ENCODE assay signal across 24 cellular contexts in genomic region chr1:30642391-30643120, GRCh38.
"Had no signal": no experiment of that assay in that cellular context is flagged by ENCODE, and none has a peak within 500 bp of the region (broad histone marks: within the 10 kb centered on the region; RNA-seq: fewer than 3 reads in every experiment).

No MANE protein-coding gene starts in this region.

- H3K9me3 ChIP-seq: left ventricle myocardium inferior, lower lobe of right lung, neutrophil, pancreas, right lobe of liver, thyroid gland had no signal

- H3K27ac Mint-ChIP-seq: effector memory CD8-positive, alpha-beta T cell; immature natural killer cell; natural killer cell; progenitor cell of endocrine pancreas; stimulated activated effector memory CD8-positive, alpha-beta T cell treated with anti-CD3 and anti-CD28 coated beads, Interleukin-12 subunit alpha, Interleukin-12 subunit beta, amount 100 ng/mL, for 72 hours had no signal

- H3K36me3 Mint-ChIP-seq: immature natural killer cell; natural killer cell; stimulated activated effector memory CD8-positive, alpha-beta T cell treated with anti-CD3 and anti-CD28 coated beads, Interleukin-12 subunit alpha, Interleukin-12 subunit beta, amount 100 ng/mL, for 72 hours had no signal

- H3K36me3 ChIP-seq: left ventricle myocardium inferior, lower lobe of right lung, neutrophil, pancreas, right lobe of liver, stomach, thyroid gland had no signal

- ATAC-seq: effector memory CD8-positive, alpha-beta T cell; left colon; lower lobe of right lung; natural killer cell; pancreas; right lobe of liver; stimulated activated effector memory CD8-positive, alpha-beta T cell treated with anti-CD3 and anti-CD28 coated beads, Interleukin-12 subunit alpha, Interleukin-12 subunit beta, amount 100 ng/mL, for 72 hours had no signal

- DNase-seq: cortex of kidney; effector memory CD8-positive, alpha-beta T cell; hypothalamus; immature natural killer cell; islet precursor cell; kidney glomerular epithelial cell; left colon; left ventricle myocardium inferior; lower lobe of right lung; natural killer cell; pancreas; stimulated activated CD4-positive, alpha-beta T cell treated with anti-CD3 and anti-CD28 coated beads, Interleukin-2, amount 100 ng/mL, for 24 hours; stimulated activated CD4-positive, alpha-beta T cell treated with anti-CD3 and anti-CD28 coated beads, Interleukin-4, amount 100 ng/mL, for 24 hours; stimulated activated naive CD4-positive, alpha-beta T cell treated with Interleukin-2 at 50 U/mL for 16 hours; stomach; thyroid gland; trophoblast cell had no signal

- H3K9me3 Mint-ChIP-seq: effector memory CD8-positive, alpha-beta T cell; immature natural killer cell; natural killer cell; stimulated activated effector memory CD8-positive, alpha-beta T cell treated with anti-CD3 and anti-CD28 coated beads, Interleukin-12 subunit alpha, Interleukin-12 subunit beta, amount 100 ng/mL, for 72 hours had no signal

- FAIRE-seq: frontal cortex, pancreas, urothelium cell line had no signal

- H3K4me1 Mint-ChIP-seq: immature natural killer cell; natural killer cell; stimulated activated effector memory CD8-positive, alpha-beta T cell treated with anti-CD3 and anti-CD28 coated beads, Interleukin-12 subunit alpha, Interleukin-12 subunit beta, amount 100 ng/mL, for 72 hours had no signal

- H3K4me3 ChIP-seq: left ventricle myocardium inferior, lower lobe of right lung, pancreas, right lobe of liver, smooth muscle cell, stomach, thyroid gland had no signal

- H3K4me1 ChIP-seq: lower lobe of right lung, pancreas, right lobe of liver, thyroid gland had no signal

- H3K27me3 ChIP-seq: pancreas, right lobe of liver, thyroid gland had no signal

- H3K4me3 Mint-ChIP-seq: effector memory CD8-positive, alpha-beta T cell; immature natural killer cell; natural killer cell; stimulated activated effector memory CD8-positive, alpha-beta T cell treated with anti-CD3 and anti-CD28 coated beads, Interleukin-12 subunit alpha, Interleukin-12 subunit beta, amount 100 ng/mL, for 72 hours had no signal

- H3K27ac ChIP-seq: left ventricle myocardium inferior, lower lobe of right lung, neutrophil, pancreas, right lobe of liver, stomach, thyroid gland had no signal
